ENCODE assay signal across 22 cellular contexts in genomic region chr1:53126495-53126894, GRCh38. TPM values are rescaled to one million over a fixed set of nuclear protein-coding genes. Genes with fewer than 3 reads are reported as not detected.
DNase-seq lines count a peak whose midpoint lies in the region; ATAC-seq and TF ChIP-seq lines count a peak whose summit lies in the region.
"Had no signal": no experiment of that assay in that cellular context is flagged by ENCODE, and none has a peak within 500 bp of the region (broad histone marks: within the 10 kb centered on the region; RNA-seq: fewer than 3 reads in every experiment).

No MANE protein-coding gene starts in this region.

- 80 to 85% methylated on average over 1 of the region's 1 CpG for WGBS in heart right ventricle, 2 donors
- 67% methylated on average over 1 of the region's 1 CpG for WGBS in suprapubic skin

- H3K9me3 ChIP-seq in left ventricle myocardium inferior (replicated peaks) (no peaks in the 10 kb centered on the region), heart right ventricle (no peaks in the 10 kb centered on the region), suprapubic skin (no peaks in the 10 kb centered on the region)
- H3K9me3 ChIP-seq: MG63 had no signal

- TF ChIP-seq CTCF in left ventricle myocardium inferior (IDR thresholded peaks at IDR 0.05; ENCODE audit: borderline replicate concordance) (no peak), heart right ventricle (IDR thresholded peaks at IDR 0.05) (no peak), suprapubic skin (IDR thresholded peaks at IDR 0.05) (no peak), HFFc6 (IDR thresholded peaks at IDR 0.05) (no peak)

- H3K4me1 Mint-ChIP-seq in HFFc6 (ENCODE audit: low read depth), result peaks cover 50% of the 10 kb centered on the region
- H3K4me1 Mint-ChIP-seq: CD14-positive monocyte had no signal

- H3K4me3 ChIP-seq in left ventricle myocardium inferior, result no peak overlapping the region
- H3K4me3 ChIP-seq in heart right ventricle, result no peak overlapping the region
- H3K4me3 ChIP-seq in suprapubic skin, result no peak overlapping the region
- H3K4me3 ChIP-seq: MG63 had no signal

- H3K27me3 ChIP-seq in left ventricle myocardium inferior (ENCODE audit: low read depth) (no peaks in the 10 kb centered on the region), heart right ventricle (no peaks in the 10 kb centered on the region), suprapubic skin (no peaks in the 10 kb centered on the region)
- H3K27me3 ChIP-seq: MG63 had no signal

- no peak for TF ChIP-seq POLR2A in suprapubic skin (IDR thresholded peaks at IDR 0.05)

- H3K9me3 Mint-ChIP-seq in HFFc6, result no peaks in the 10 kb centered on the region

- peaks cover 39% of the 10 kb centered on the region for H3K4me1 ChIP-seq in left ventricle myocardium inferior
- peaks cover 17 to 63% (median 44%) of the 10 kb centered on the region in 9 donors for H3K4me1 ChIP-seq in heart right ventricle
- peaks cover 32% of the 10 kb centered on the region for H3K4me1 ChIP-seq in suprapubic skin

- ATAC-seq in heart right ventricle, result no peak
- ATAC-seq: HCT116 had no signal

- DNase-seq in left ventricle myocardium inferior (no peak), heart right ventricle (no peak), islet precursor cell (peak; percentile 13), suprapubic skin (ENCODE audit: low spot score in 2 of 2) (peak; percentile 29 to 34), HFFc6 (no peak), NCI-H1105 (lab: John Stamatoyannopoulos, UW) (no peak), activated gamma-delta T cell treated with Interleukin-2 at 50 U/mL for 16 hours (no peak), activated gamma-delta T cell (lab: John Stamatoyannopoulos, UW) (no peak)
- DNase-seq: 8988T, DMS 273 treated with DMSO at 0.1 percent for 48 hours, GOT3, Kasumi-1, MG63, NCI-H1048, NCI-H1436 treated with DMSO at 0.1 percent for 48 hours, NCI-H2029 treated with DMSO at 0.1 percent for 48 hours, NCI-H2171 treated with DMSO at 0.1 percent for 48 hours, NCI-H446, NCI-H526 treated with DMSO at 0.1 percent for 48 hours, Right ventricle myocardium superior had no signal

- no peak overlapping the region for H3K27ac Mint-ChIP-seq in HFFc6
- H3K27ac Mint-ChIP-seq: CD14-positive monocyte had no signal

- no peak for TF ChIP-seq EP300 in suprapubic skin (IDR thresholded peaks at IDR 0.05)

- H3K4me3 Mint-ChIP-seq in HFFc6, result no peak overlapping the region

- H3K36me3 ChIP-seq in left ventricle myocardium inferior (no peaks in the 10 kb centered on the region), heart right ventricle (no peaks in the 10 kb centered on the region), suprapubic skin (no peaks in the 10 kb centered on the region)
- H3K36me3 ChIP-seq: MG63 had no signal

- intact Hi-C loops in left ventricle myocardium inferior (cut with micrococcal nuclease) (no loop called here), heart right ventricle (cut with DNase I) (no loop called here)

- H3K36me3 Mint-ChIP-seq in HFFc6 (ENCODE audit: low read depth), result no peaks in the 10 kb centered on the region
- H3K36me3 Mint-ChIP-seq: CD14-positive monocyte had no signal

- no peaks in the 10 kb centered on the region; the same call in 1 of the 2 replicates for H3K27me3 Mint-ChIP-seq in HFFc6 (ENCODE audit: insufficient read depth)

- H3K27ac ChIP-seq in left ventricle myocardium inferior (replicated peaks) (peak overlapping the region; percentile 40), heart right ventricle (peak overlapping the region in 4 of 10 donors; percentile 28 to 93 (median 67)), suprapubic skin (peak overlapping the region; percentile 2)

RNA-seq across cellular contexts. Expression of gene SLC1A7, which starts 15.9 kb away (rescaled TPM):
- total RNA-seq in left ventricle myocardium inferior (0.44 TPM), heart right ventricle (1 to 10 TPM in 1 of 10 donors, under 1 TPM in 9; 0.12 to 2.0 (median 0.42) TPM), suprapubic skin (not detected)
- under 1 TPM; 0.04 to 0.66 TPM for polyA plus RNA-seq in heart right ventricle
- under 1 TPM in 1 of 6 experiments, not detected in 5; 0.09 TPM for total RNA-seq in HFFc6 (2021; fragmentation: NEBNext Ultra II Directional; extraction: Animal tissue kit (Norgen Biotek cat#: 25700))
- polyA plus RNA-seq: CD14-positive monocyte had no signal

Comparison
In these comparisons a context has a peak if more than half of its experiments do, and no peak if none do; other contexts are left out.
1. DNase-seq: peak in islet precursor cell (single experiment) and suprapubic skin (2 of 2); none in left ventricle myocardium inferior (single experiment), heart right ventricle (0 of 2), HFFc6 (single experiment), NCI-H1105 (single experiment), activated gamma-delta T cell treated with Interleukin-2 at 50 U/mL for 16 hours (single experiment) and activated gamma-delta T cell (single experiment).